In the genomic region with DNA sequence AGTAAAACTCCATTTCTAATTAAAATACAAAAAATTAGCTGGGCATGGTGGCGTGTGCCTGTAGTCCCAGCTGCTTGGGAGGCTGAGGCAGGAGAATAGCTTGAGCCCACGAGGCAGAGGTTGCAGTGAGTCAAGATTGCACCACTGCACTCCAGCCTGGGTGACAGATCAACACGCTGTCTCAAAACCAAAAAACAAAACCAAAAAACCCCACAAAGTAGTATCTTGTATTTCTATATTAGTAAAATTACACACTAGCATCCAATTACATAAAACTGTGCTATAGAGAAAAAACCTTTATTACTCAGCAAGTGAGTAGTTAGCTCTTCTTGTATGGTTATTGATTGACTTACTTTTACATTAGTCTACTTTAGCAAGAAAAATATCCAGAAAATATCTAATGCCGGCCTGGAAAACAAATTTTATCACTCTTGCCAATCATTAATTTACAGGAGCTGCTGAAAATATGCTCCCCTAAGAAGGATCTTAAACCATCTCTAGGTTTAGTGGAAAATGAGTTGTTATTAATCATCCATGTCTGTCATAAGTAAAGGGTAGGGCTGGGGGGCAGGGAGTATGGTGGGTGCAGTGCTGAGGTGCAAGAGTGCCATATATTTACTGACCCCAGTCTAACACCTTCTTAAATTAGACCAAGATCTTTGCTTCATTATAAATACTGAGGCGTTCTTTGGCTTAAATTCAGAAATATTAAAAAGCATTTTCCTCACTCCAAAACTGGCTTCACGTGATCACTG, we compare ENCODE assay signal across 32 cellular contexts. TPM values are rescaled to one million over a fixed set of nuclear protein-coding genes. Genes with fewer than 3 reads are reported as not detected.
DNase-seq lines count a peak whose midpoint lies in the region; ATAC-seq, FAIRE-seq and TF ChIP-seq lines count a peak whose summit lies in the region.
"Had no signal": no experiment of that assay in that cellular context is flagged by ENCODE, and none has a peak within 500 bp of the region (broad histone marks: within the 10 kb centered on the region; RNA-seq: fewer than 3 reads in every experiment).

No MANE protein-coding gene starts in this region.

- H3K4me1 ChIP-seq in keratinocyte (ENCODE audit: control insufficient read depth, extremely low read depth, insufficient read depth, low read length), result no peaks in the 10 kb centered on the region
- H3K4me1 ChIP-seq: colonic mucosa had no signal

- TF ChIP-seq CTCF in GM12865 (IDR thresholded peaks at IDR 0.05; ENCODE audit: insufficient read depth, low read depth, low read length, missing control alignments), result no peak
- no peak for TF ChIP-seq CTCF in keratinocyte (optimal IDR thresholded peaks at IDR 0.05 in 1 of 3, IDR thresholded peaks at IDR 0.05 in 1 of 3, conservative IDR thresholded peaks at IDR 0.05 in 1 of 3; ENCODE audit: extremely low read depth in 1 of 3, insufficient read depth in 2 of 3, low read length in 3 of 3)

- H3K27me3 ChIP-seq in keratinocyte (ENCODE audit: control insufficient read depth, extremely low read depth, insufficient read depth, low read length), result no peaks in the 10 kb centered on the region
- H3K27me3 ChIP-seq: colonic mucosa, hepatocyte, right lobe of liver, spleen had no signal

- H3K79me2 ChIP-seq in keratinocyte (ENCODE audit: control insufficient read depth, insufficient read depth, low read length), result peaks cover 6% of the 10 kb centered on the region

- dilution Hi-C loops in keratinocyte (cut with MboI; ENCODE audit: extremely low pct_ligation_motif_present, low sequenced_read_pairs), result no loop called here

- H3K27ac ChIP-seq in keratinocyte (ENCODE audit: control insufficient read depth, insufficient read depth, low read length), result no peak overlapping the region
- H3K27ac ChIP-seq: colonic mucosa, hepatocyte, prostate gland, right lobe of liver, spleen, thoracic aorta had no signal

- H4K20me1 ChIP-seq in keratinocyte (ENCODE audit: control insufficient read depth, extremely low read depth, insufficient read depth, low read length), result peaks cover 2% of the 10 kb centered on the region

- DNase-seq in activated T-cell treated with anti-CD3 and anti-CD28 coated beads for 48 hours (ENCODE audit: low read depth) (peak; percentile 13), GM12865 (ENCODE audit: low read depth) (peak; percentile 27), keratinocyte (ENCODE audit: low read depth, low spot score) (no peak), NCI-H1048 (lab: John Stamatoyannopoulos, UW) (no peak)
- no peak for DNase-seq in activated T-cell treated with anti-CD3 and anti-CD28 coated beads, Interleukin-2, amount 50 U/mL, for 1 hour
- DNase-seq: activated CD4-positive, CD25-positive, alpha-beta regulatory T cell; colonic mucosa; DMS 273 treated with DMSO at 0.1 percent for 48 hours; effector CD4-positive, alpha-beta T cell; Karpas-422; left cardiac atrium; naive thymus-derived CD8-positive, alpha-beta T cell; NCI-H1436; NCI-H2081 treated with DMSO at 0.1 percent for 48 hours; NCI-H2227 treated with DMSO at 0.1 percent for 48 hours; NCI-H526 treated with DMSO at 0.1 percent for 48 hours; nucleus accumbens; right lobe of liver; Right ventricle myocardium superior; spleen; T-helper 17 cell had no signal

- H3K4me2 ChIP-seq in keratinocyte (ENCODE audit: control insufficient read depth, extremely low read depth, insufficient read depth, low read depth, low read length), result no peak overlapping the region
- H3K4me2 ChIP-seq: hepatocyte had no signal

- no peaks in the 10 kb centered on the region for H3K36me3 ChIP-seq in keratinocyte (ENCODE audit: control insufficient read depth in 2 of 2, extremely low read depth in 1 of 2, insufficient read depth in 2 of 2, low read length in 2 of 2)
- H3K36me3 ChIP-seq: colonic mucosa, prostate gland, right lobe of liver, spleen, thoracic aorta had no signal

- peak; percentile 52 for ATAC-seq in HG03354 (IDR thresholded peaks at IDR 0.05; ENCODE audit: poor library complexity, severe bottlenecking, unreplicated experiment)
- no peak for ATAC-seq in HG03175 (IDR thresholded peaks at IDR 0.05; ENCODE audit: unreplicated experiment)
- ATAC-seq: left cardiac atrium; naive thymus-derived CD8-positive, alpha-beta T cell; Panc1; right lobe of liver; SK-N-SH treated with all-trans-retinoic acid at 6 μM for 48 hours; T-helper 17 cell had no signal

- H2AFZ ChIP-seq in keratinocyte (ENCODE audit: control insufficient read depth, low read length), result no peak overlapping the region
- H2AFZ ChIP-seq: hepatocyte had no signal

- no peaks in the 10 kb centered on the region for H3K9me3 ChIP-seq in keratinocyte (ENCODE audit: control insufficient read depth, low read depth, low read length)
- H3K9me3 ChIP-seq: colonic mucosa, prostate gland, right lobe of liver, thoracic aorta had no signal

- no peak overlapping the region for H3K9ac ChIP-seq in keratinocyte (ENCODE audit: control insufficient read depth, extremely low read depth, insufficient read depth, low read length)

- H3K4me3 ChIP-seq in GM12865 (ENCODE audit: low read depth, low read length) (no peak overlapping the region), keratinocyte (ENCODE audit: control insufficient read depth in 2 of 3, extremely low read depth in 1 of 3, insufficient read depth in 2 of 3, low read depth in 1 of 3, low read length in 3 of 3) (no peak overlapping the region)
- H3K4me3 ChIP-seq: colonic mucosa, hepatocyte, lung, prostate gland, right lobe of liver, spleen, thoracic aorta had no signal

- peak; percentile 34 for FAIRE-seq in keratinocyte (lab: Jason Lieb, UNC)
- FAIRE-seq: H1, TTC549, urothelium cell line had no signal

- no peaks in the 10 kb centered on the region for H3K9me1 ChIP-seq in keratinocyte (ENCODE audit: control insufficient read depth, extremely low read depth, insufficient read depth, low read length)

RNA-seq across cellular contexts. Expression of gene UBL3, which starts 44.2 kb away (rescaled TPM):
- polyA plus RNA-seq in keratinocyte, result 6.5 to 10.5 TPM (median 7.1 TPM) in 3 replicates
- polyA plus RNA-seq in keratinocyte (2011; ENCODE audit: low read depth), result 9.5 TPM
- 6.5 and 12.7 TPM in 2 replicates for polyA plus RNA-seq in keratinocyte (2011; cell fraction: cytosol; rRNA removed)
- polyA plus RNA-seq in keratinocyte (2011; cell fraction: nucleus; rRNA removed), result 5.8 and 6.8 TPM in 2 replicates
- polyA plus RNA-seq in keratinocyte (2012; ENCODE audit: low replicate concordance), result 8.0 and 19.3 TPM in 2 replicates
- 2.2 to 8.3 TPM (median 4.9 TPM) in 3 replicates for polyA minus RNA-seq in keratinocyte
- 12.3 TPM for polyA minus RNA-seq in keratinocyte (2011; cell fraction: cytosol; rRNA and poly(A)+ RNA removed)
- polyA minus RNA-seq in keratinocyte (2011; cell fraction: nucleus; rRNA and poly(A)+ RNA removed), result 6.1 and 8.4 TPM in 2 replicates

Comparison
In these comparisons a context has a peak if more than half of its experiments do, and no peak if none do; other contexts are left out.
1. DNase-seq: peak in activated T-cell treated with anti-CD3 and anti-CD28 coated beads for 48 hours (single experiment) and GM12865 (single experiment); none in activated T-cell treated with anti-CD3 and anti-CD28 coated beads, Interleukin-2, amount 50 U/mL, for 1 hour (single experiment), keratinocyte (single experiment) and NCI-H1048 (single experiment).